ENCODE assay signal across 8 cellular contexts in the genomic region with DNA sequence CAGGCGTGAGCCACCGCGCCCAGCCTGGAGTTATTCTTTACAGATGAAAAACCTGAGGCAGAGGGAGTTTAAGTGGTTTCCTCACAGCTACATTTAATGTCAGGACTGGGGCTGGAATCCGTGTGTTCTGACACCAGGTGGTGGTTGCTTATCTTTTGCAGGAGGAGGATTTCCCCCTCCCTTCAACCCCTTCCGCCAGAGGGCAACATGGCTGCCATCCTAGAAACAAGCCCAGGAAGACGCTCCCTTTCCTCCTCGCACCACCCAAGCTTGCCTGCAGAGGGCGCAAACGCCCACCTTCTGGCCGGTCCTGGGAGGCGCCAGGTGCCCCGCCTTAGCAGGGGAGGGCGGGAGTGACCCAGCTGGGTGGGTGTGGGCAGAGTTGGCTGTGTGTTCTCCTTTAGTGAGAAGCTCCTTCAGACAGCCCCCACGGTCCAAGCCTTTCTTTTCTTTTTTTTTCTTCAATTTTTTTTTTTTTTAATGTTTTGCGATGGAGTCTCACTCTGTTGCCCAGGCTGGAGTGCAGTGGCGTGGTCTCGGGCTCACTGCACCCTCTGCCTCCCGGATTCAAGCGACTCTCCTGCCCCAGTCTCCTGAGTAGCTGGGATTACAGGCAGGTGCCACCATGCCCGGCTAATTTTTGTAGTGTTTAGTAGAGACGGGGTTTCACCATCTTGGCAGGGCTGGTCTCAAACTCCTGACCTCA. TPM values are rescaled to one million over a fixed set of nuclear protein-coding genes. Genes with fewer than 3 reads are reported as not detected.
A peak's percentile ranks its signal among the peaks of the same experiment; 100 is the strongest.
DNase-seq lines count a peak whose midpoint lies in the region; ATAC-seq and TF ChIP-seq lines count a peak whose summit lies in the region.

No MANE protein-coding gene starts in this region.

- H3K9me3 Mint-ChIP-seq in activated CD8-positive, alpha-beta T cell treated with anti-CD3 and anti-CD28 coated beads for 36 hours, result no peaks in the 10 kb centered on the region

- DNase-seq in DMS79 (lab: John Stamatoyannopoulos, UW) (peak; percentile 10), DMS79 treated with DMSO at 0.1 percent for 48 hours (lab: John Stamatoyannopoulos, UW) (no peak), HuH-7.5 (ENCODE audit: low spot score) (peak; percentile 71), NOMO-1 (lab: John Stamatoyannopoulos, UW; ENCODE audit: unreplicated experiment in 2 of 2) (peak; percentile 79 to 92), medulla oblongata (ENCODE audit: extremely low spot score) (peak; percentile 84)
- peak; percentile 94 for DNase-seq in activated CD8-positive, alpha-beta T cell treated with anti-CD3 and anti-CD28 coated beads for 36 hours
- DNase-seq in effector CD8-positive, alpha-beta T cell (lab: John Stamatoyannopoulos, UW), result peak; percentile 83
- peak; percentile 74 for DNase-seq in stimulated activated CD8-positive, alpha-beta memory T cell treated with anti-CD3 and anti-CD28 coated beads, Interleukin-12 subunit alpha, Interleukin-12 subunit beta, amount 100 ng/mL, for 4 hours (ENCODE audit: low read depth)

- POLR2A ChIA-PET in activated CD8-positive, alpha-beta T cell treated with anti-CD3 and anti-CD28 coated beads for 36 hours (lab: Charles Lee), result interaction anchor here (0.6 kb wide), 2 partner anchors 74 to 104 kb away, joined by 3 to 5 read pairs; no protein-coding TSS in a partner anchor

- peaks cover 11% of the 10 kb centered on the region for H3K27me3 Mint-ChIP-seq in activated CD8-positive, alpha-beta T cell treated with anti-CD3 and anti-CD28 coated beads for 36 hours

- CTCF ChIA-PET in activated CD8-positive, alpha-beta T cell treated with anti-CD3 and anti-CD28 coated beads for 36 hours (lab: Charles Lee), result interaction anchor here (0.8 to 2.9 kb wide), 26 partner anchors 9 to 227 kb away, joined by 3 to 25 read pairs (median 4); a partner anchor contains a TSS

- ATAC-seq in activated CD8-positive, alpha-beta T cell treated with anti-CD3 and anti-CD28 coated beads for 36 hours, result peak; percentile 100

- intact Hi-C loops in activated CD8-positive, alpha-beta T cell treated with anti-CD3 and anti-CD28 coated beads for 36 hours (cut with micrococcal nuclease), result loop anchor here (10.0 kb wide), 1 partner anchor 48 kb away; no protein-coding TSS in a partner anchor

- H3K4me1 Mint-ChIP-seq in activated CD8-positive, alpha-beta T cell treated with anti-CD3 and anti-CD28 coated beads for 36 hours (ENCODE audit: low read depth), result peaks cover 3% of the 10 kb centered on the region

- no peak overlapping the region for H3K27ac Mint-ChIP-seq in activated CD8-positive, alpha-beta T cell treated with anti-CD3 and anti-CD28 coated beads for 36 hours

- H3K4me3 Mint-ChIP-seq in activated CD8-positive, alpha-beta T cell treated with anti-CD3 and anti-CD28 coated beads for 36 hours, result no peak overlapping the region

- H3K36me3 Mint-ChIP-seq in activated CD8-positive, alpha-beta T cell treated with anti-CD3 and anti-CD28 coated beads for 36 hours (ENCODE audit: low read depth), result no peaks in the 10 kb centered on the region

- TF ChIP-seq CTCF in activated CD8-positive, alpha-beta T cell treated with anti-CD3 and anti-CD28 coated beads for 36 hours (IDR thresholded peaks at IDR 0.05), result peak; percentile 93

RNA-seq across cellular contexts. Expression of a gene that starts 9.9 kb away (rescaled TPM):
- under 1 TPM; 0.31 to 0.50 TPM for total RNA-seq in activated CD8-positive, alpha-beta T cell treated with anti-CD3 and anti-CD28 coated beads for 36 hours

RNA-seq across cellular contexts. Expression of a gene that starts 36.9 kb away (rescaled TPM):
- total RNA-seq in activated CD8-positive, alpha-beta T cell treated with anti-CD3 and anti-CD28 coated beads for 36 hours, result under 1 TPM in 1 of 2 experiments, not detected in 1; 0.09 TPM
